Comparison of ENCODE assay signal across 9 cellular contexts in genomic region chr1:46183119-46183842, GRCh38. TPM values are rescaled to one million over a fixed set of nuclear protein-coding genes. Genes with fewer than 3 reads are reported as not detected.
A peak's percentile ranks its signal among the peaks of the same experiment; 100 is the strongest.
DNase-seq lines count a peak whose midpoint lies in the region; ATAC-seq and TF ChIP-seq lines count a peak whose summit lies in the region.
"Had no signal": no experiment of that assay in that cellular context is flagged by ENCODE, and none has a peak within 500 bp of the region (broad histone marks: within the 10 kb centered on the region; RNA-seq: fewer than 3 reads in every experiment).

No MANE protein-coding gene starts in this region.

- peak overlapping the region; percentile 93 to 95 (median 94) for H3K27ac ChIP-seq in gastrocnemius medialis
- H3K27ac ChIP-seq in naive thymus-derived CD4-positive, alpha-beta T cell (ENCODE audit: low read depth, low read length), result no peak overlapping the region
- H3K27ac ChIP-seq: BLaER1 had no signal

- H3K9me3 Mint-ChIP-seq in naive thymus-derived CD4-positive, alpha-beta T cell, result no peaks in the 10 kb centered on the region

- intact Hi-C loops in Right ventricle myocardium inferior (cut with DNase I) (loop anchor here (10.0 kb wide), 1 partner anchor 288 kb away; no protein-coding TSS in a partner anchor), gastrocnemius medialis (cut with DNase I; ENCODE audit: low total_unique reads) (loop anchor here (1.0 to 10.0 kb wide), 4 partner anchors 15 to 428 kb away; partner anchors contain the start of genes IPP, PIK3R3 and POMGNT1)
- intact Hi-C loops in naive thymus-derived CD4-positive, alpha-beta T cell (cut with micrococcal nuclease), result no loop called here

- CTCF ChIA-PET in naive thymus-derived CD4-positive, alpha-beta T cell (lab: Charles Lee), result interaction anchor here (0.6 to 10.7 kb wide), 3 partner anchors 29 to 235 kb away, joined by 3 to 119 read pairs (median 3); no protein-coding TSS in a partner anchor

- POLR2A ChIA-PET in naive thymus-derived CD4-positive, alpha-beta T cell (lab: Charles Lee), result no interaction called here

- no peak overlapping the region for H3K4me3 ChIP-seq in gastrocnemius medialis
- no peak overlapping the region for H3K4me3 ChIP-seq in naive thymus-derived CD4-positive, alpha-beta T cell (ENCODE audit: low read length)
- H3K4me3 ChIP-seq: BLaER1 had no signal

- TF ChIP-seq CTCF in gastrocnemius medialis (IDR thresholded peaks at IDR 0.05 in 4 of 5, conservative IDR thresholded peaks at IDR 0.05 in 1 of 5), result no peak

- H3K9me3 ChIP-seq in gastrocnemius medialis, result no peaks in the 10 kb centered on the region
- no peaks in the 10 kb centered on the region for H3K9me3 ChIP-seq in naive thymus-derived CD4-positive, alpha-beta T cell (ENCODE audit: control insufficient read depth in 2 of 3, low read length in 3 of 3)
- H3K9me3 ChIP-seq: BLaER1 had no signal

- H3K4me1 Mint-ChIP-seq in naive thymus-derived CD4-positive, alpha-beta T cell, result peaks cover 0 to 19% (median 14%) of the 10 kb centered on the region in 7 donors

- peaks cover 17 to 33% of the 10 kb centered on the region in 2 donors for H3K4me1 ChIP-seq in gastrocnemius medialis
- no peaks in the 10 kb centered on the region for H3K4me1 ChIP-seq in naive thymus-derived CD4-positive, alpha-beta T cell (ENCODE audit: control insufficient read depth in 2 of 2, insufficient read depth in 2 of 2, low read length in 2 of 2)

- H3K27me3 Mint-ChIP-seq in naive thymus-derived CD4-positive, alpha-beta T cell, result no peaks in the 10 kb centered on the region

- no peak overlapping the region for H3K4me3 Mint-ChIP-seq in naive thymus-derived CD4-positive, alpha-beta T cell

- no peak overlapping the region for H3K27ac Mint-ChIP-seq in naive thymus-derived CD4-positive, alpha-beta T cell

- peaks cover 0 to 10% of the 10 kb centered on the region in 2 donors for H3K36me3 ChIP-seq in gastrocnemius medialis
- H3K36me3 ChIP-seq in naive thymus-derived CD4-positive, alpha-beta T cell (ENCODE audit: control insufficient read depth in 2 of 3, insufficient read depth in 3 of 3, low read length in 3 of 3), result no peaks in the 10 kb centered on the region

- H3K27me3 ChIP-seq in gastrocnemius medialis, result no peaks in the 10 kb centered on the region
- no peaks in the 10 kb centered on the region for H3K27me3 ChIP-seq in naive thymus-derived CD4-positive, alpha-beta T cell (ENCODE audit: control insufficient read depth in 2 of 2, insufficient read depth in 2 of 2, low read length in 2 of 2)
- H3K27me3 ChIP-seq: BLaER1 had no signal

- TF ChIP-seq POLR2A in gastrocnemius medialis (IDR thresholded peaks at IDR 0.05), result peak; percentile 37 to 49

- peak; percentile 57 to 74 for DNase-seq in NCI-H2081 (lab: John Stamatoyannopoulos, UW)
- DNase-seq in NCI-H2081 treated with DMSO at 0.1 percent for 48 hours (lab: John Stamatoyannopoulos, UW), result no peak
- DNase-seq in SW480 (ENCODE audit: low spot score), result peak; percentile 97
- DNase-seq in Right ventricle myocardium inferior (ENCODE audit: missing footprints), result no peak
- DNase-seq in gastrocnemius medialis, result peak; percentile 91 to 96
- no peak for DNase-seq in naive thymus-derived CD4-positive, alpha-beta T cell

- peaks cover 0 to 8% (median 5%) of the 10 kb centered on the region in 5 donors for H3K36me3 Mint-ChIP-seq in naive thymus-derived CD4-positive, alpha-beta T cell

- in situ Hi-C loops in gastrocnemius medialis (cut with MboI; ENCODE audit: low sequenced_read_pairs in 4 of 4), result loop anchor here in 3 of 4 donors (5.0 kb wide), 1 partner anchor 146 kb away; no protein-coding TSS in a partner anchor

- ATAC-seq in Right ventricle myocardium inferior, result peak; percentile 74
- ATAC-seq in gastrocnemius medialis, result peak; percentile 92 to 93
- ATAC-seq in naive thymus-derived CD4-positive, alpha-beta T cell, result no peak
- ATAC-seq in HG03520 (IDR thresholded peaks at IDR 0.05; ENCODE audit: unreplicated experiment), result no peak
- no peak for ATAC-seq in HG03342 (IDR thresholded peaks at IDR 0.05; ENCODE audit: unreplicated experiment)

RNA-seq across cellular contexts. Expression of gene P3R3URF, which starts 7.0 kb away (rescaled TPM):
- not detected for total RNA-seq in Right ventricle myocardium inferior
- not detected for total RNA-seq in gastrocnemius medialis
- not detected for total RNA-seq in naive thymus-derived CD4-positive, alpha-beta T cell
- not detected for polyA plus RNA-seq in naive thymus-derived CD4-positive, alpha-beta T cell

RNA-seq across cellular contexts. Expression of gene TSPAN1, which starts 8.4 kb away (rescaled TPM):
- total RNA-seq in Right ventricle myocardium inferior, result 1.1 TPM
- 10 to 100 TPM in 1 of 4 donors, 1 to 10 TPM in 2, under 1 TPM in 1; 0.88 to 10.7 (median 6.0) TPM for total RNA-seq in gastrocnemius medialis
- total RNA-seq in naive thymus-derived CD4-positive, alpha-beta T cell, result not detected
- polyA plus RNA-seq in naive thymus-derived CD4-positive, alpha-beta T cell, result not detected

RNA-seq across cellular contexts. Expression of gene POMGNT1, which starts 15.0 kb away (rescaled TPM):
- total RNA-seq in Right ventricle myocardium inferior, result 129 TPM
- 100 to 1,000 TPM in 1 of 4 donors, 10 to 100 TPM in 3; 66.2 to 107 (median 92.2) TPM for total RNA-seq in gastrocnemius medialis
- total RNA-seq in naive thymus-derived CD4-positive, alpha-beta T cell, result 10 to 100 TPM; 35.7 to 58.6 (median 41.9) TPM
- 10 to 100 TPM; 34.6 to 35.5 TPM for polyA plus RNA-seq in naive thymus-derived CD4-positive, alpha-beta T cell

RNA-seq across cellular contexts. Expression of gene LURAP1, which starts 19.9 kb away (rescaled TPM):
- 6.0 TPM for total RNA-seq in Right ventricle myocardium inferior
- total RNA-seq in gastrocnemius medialis, result 1 to 10 TPM in 1 of 4 donors, under 1 TPM in 2, not detected in 1; 0.39 to 1.9 (median 0.47) TPM
- total RNA-seq in naive thymus-derived CD4-positive, alpha-beta T cell, result 1 to 10 TPM in 2 of 5 experiments, under 1 TPM in 3; 0.12 to 1.3 (median 0.20) TPM
- not detected for polyA plus RNA-seq in naive thymus-derived CD4-positive, alpha-beta T cell

RNA-seq across cellular contexts. Expression of gene PIK3R3, which starts 50.9 kb away (rescaled TPM):
- total RNA-seq in Right ventricle myocardium inferior (22.6 TPM), gastrocnemius medialis (10 to 100 TPM; 12.1 to 23.8 (median 15.9) TPM)
- 1 to 10 TPM in 1 of 5 experiments, under 1 TPM in 4; 0.16 to 3.0 (median 0.56) TPM for total RNA-seq in naive thymus-derived CD4-positive, alpha-beta T cell
- polyA plus RNA-seq in naive thymus-derived CD4-positive, alpha-beta T cell, result under 1 TPM in 1 of 2 donors, not detected in 1; 0.03 TPM

Comparison
In these comparisons a context has a peak if more than half of its experiments do, and no peak if none do; other contexts are left out.
1. DNase-seq: peak in NCI-H2081 (2 of 2), SW480 (single experiment) and gastrocnemius medialis (2 of 2); none in NCI-H2081 treated with DMSO at 0.1 percent for 48 hours (single experiment), Right ventricle myocardium inferior (single experiment) and naive thymus-derived CD4-positive, alpha-beta T cell (0 of 9).
2. ATAC-seq: peak in Right ventricle myocardium inferior (single experiment) and gastrocnemius medialis (2 of 2); none in naive thymus-derived CD4-positive, alpha-beta T cell (single experiment), HG03520 (single experiment) and HG03342 (single experiment).
3. intact Hi-C loops: an anchor here in Right ventricle myocardium inferior (10.0 kb wide) and gastrocnemius medialis (1.0 to 10.0 kb wide); none called in naive thymus-derived CD4-positive, alpha-beta T cell.